8 cellular contexts compared by ENCODE assay signal in the genomic region with DNA sequence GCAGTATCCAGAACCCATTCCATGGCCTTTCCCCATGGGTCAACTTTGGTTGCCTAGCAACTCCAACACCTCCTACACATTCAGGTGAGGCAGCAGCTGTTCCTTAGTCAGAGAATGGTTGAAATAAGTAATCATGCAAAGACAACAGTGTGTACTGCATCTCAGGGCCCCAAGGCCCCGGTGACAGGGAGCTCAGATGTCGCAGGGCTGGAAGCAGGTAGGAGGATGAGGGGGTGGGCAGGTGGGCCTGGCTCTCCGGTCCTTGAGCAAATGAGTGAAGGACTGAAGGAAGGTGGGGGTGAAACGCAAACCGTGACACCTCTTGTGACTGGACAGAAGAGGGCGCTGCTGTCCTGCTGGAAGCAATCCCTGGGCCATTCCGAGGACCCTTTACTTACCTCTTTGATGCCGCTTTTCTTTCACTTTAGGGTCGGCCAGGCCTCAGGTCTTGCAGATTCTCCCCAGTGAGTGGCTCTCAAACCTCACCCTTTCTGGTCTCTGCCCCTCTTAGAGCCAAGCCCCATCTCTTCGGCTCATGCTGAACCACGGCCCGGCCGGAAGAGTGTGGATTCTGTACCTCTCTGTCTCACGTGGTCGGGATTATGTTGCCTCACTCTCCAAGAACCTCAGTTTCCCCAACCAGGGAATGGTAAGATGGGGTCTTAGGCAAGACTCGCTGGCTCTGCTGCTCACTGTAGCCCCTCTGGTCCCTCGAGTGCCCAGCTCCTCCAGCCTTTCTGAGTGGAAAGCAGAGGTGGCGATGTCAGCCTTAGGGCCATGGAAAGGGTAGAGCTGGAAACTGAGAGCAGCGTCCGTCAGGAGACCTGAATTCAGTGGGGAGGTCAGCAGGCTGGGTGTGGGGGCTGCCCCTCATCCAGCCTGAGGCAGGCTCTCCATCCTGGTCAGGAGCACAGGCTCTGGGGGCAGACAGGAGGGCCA. TPM values are rescaled to one million over a fixed set of nuclear protein-coding genes. Genes with fewer than 3 reads are reported as not detected.
DNase-seq lines count a peak whose midpoint lies in the region; ATAC-seq and TF ChIP-seq lines count a peak whose summit lies in the region.

No MANE protein-coding gene starts in this region.

- DNase-seq in CMK (ENCODE audit: low read depth), result peak; percentile 18
- DNase-seq in HuH-7 (ENCODE audit: low spot score), result peak; percentile 67
- DNase-seq in OCI-M1 (lab: John Stamatoyannopoulos, UW), result peak; percentile 56
- peak; percentile 11 for DNase-seq in pulmonary artery endothelial cell (ENCODE audit: low read depth, low spot score)

- no peak overlapping the region for H3K27ac Mint-ChIP-seq in activated T-helper 17 cell treated with anti-CD3 and anti-CD28 coated beads, Interleukin-2, amount 50 U/mL, for 72 hours

- H3K27me3 Mint-ChIP-seq in activated T-helper 17 cell treated with anti-CD3 and anti-CD28 coated beads, Interleukin-2, amount 50 U/mL, for 72 hours, result peaks cover 31% of the 10 kb centered on the region

- ATAC-seq in activated T-helper 17 cell treated with anti-CD3 and anti-CD28 coated beads, Interleukin-2, amount 50 U/mL, for 72 hours (replicated peaks), result peak; percentile 75
- ATAC-seq in gastroesophageal sphincter (no peak), HG02840 (IDR thresholded peaks at IDR 0.05; ENCODE audit: low FRiP score, unreplicated experiment) (no peak), GM19467 (IDR thresholded peaks at IDR 0.05; ENCODE audit: unreplicated experiment) (no peak)

- peaks cover 70% of the 10 kb centered on the region for H3K27me3 ChIP-seq in gastroesophageal sphincter

- H3K4me3 Mint-ChIP-seq in activated T-helper 17 cell treated with anti-CD3 and anti-CD28 coated beads, Interleukin-2, amount 50 U/mL, for 72 hours, result no peak overlapping the region

- no peaks in the 10 kb centered on the region for H3K36me3 ChIP-seq in gastroesophageal sphincter

- H3K9me3 Mint-ChIP-seq in activated T-helper 17 cell treated with anti-CD3 and anti-CD28 coated beads, Interleukin-2, amount 50 U/mL, for 72 hours, result no peaks in the 10 kb centered on the region

- WGBS in gastroesophageal sphincter (ENCODE audit: low coverage in 1 of 2), 2 donors, result 10 to 44% methylated on average over 6 to 11 of the region's 20 CpGs

- H3K9me3 ChIP-seq in gastroesophageal sphincter, result no peaks in the 10 kb centered on the region

- TF ChIP-seq EP300 in gastroesophageal sphincter (IDR thresholded peaks at IDR 0.05), result no peak

- TF ChIP-seq CTCF in gastroesophageal sphincter (IDR thresholded peaks at IDR 0.05), result peak in 3 of 4 experiments; percentile 44 to 65 (median 58)

- no peak overlapping the region for H3K27ac ChIP-seq in gastroesophageal sphincter

- no peaks in the 10 kb centered on the region for H3K4me1 Mint-ChIP-seq in activated T-helper 17 cell treated with anti-CD3 and anti-CD28 coated beads, Interleukin-2, amount 50 U/mL, for 72 hours

- H3K36me3 Mint-ChIP-seq in activated T-helper 17 cell treated with anti-CD3 and anti-CD28 coated beads, Interleukin-2, amount 50 U/mL, for 72 hours (ENCODE audit: low read depth), result no peaks in the 10 kb centered on the region

- H3K4me3 ChIP-seq in gastroesophageal sphincter, result peak overlapping the region in 1 of 2 donors; percentile 14

- no peak for TF ChIP-seq POLR2A in gastroesophageal sphincter (IDR thresholded peaks at IDR 0.05)

- H3K4me1 ChIP-seq in gastroesophageal sphincter, result peaks cover 0 to 9% (median 4%) of the 10 kb centered on the region in 3 donors

RNA-seq across cellular contexts. Expression of a gene that starts 5.6 kb away (rescaled TPM):
- not detected for total RNA-seq in activated T-helper 17 cell treated with anti-CD3 and anti-CD28 coated beads, Interleukin-2, amount 50 U/mL, for 72 hours
- total RNA-seq in gastroesophageal sphincter (not detected), pulmonary artery endothelial cell (not detected in 2 replicates)

Comparison
In these comparisons a context has a peak if more than half of its experiments do, and no peak if none do; other contexts are left out.
1. DNase-seq: peak in every context shown above with its lines; median percentile 67 in HuH-7; 56 in OCI-M1; 18 in CMK; 11 in pulmonary artery endothelial cell.